8 cellular contexts compared by ENCODE assay signal in the genomic region with DNA sequence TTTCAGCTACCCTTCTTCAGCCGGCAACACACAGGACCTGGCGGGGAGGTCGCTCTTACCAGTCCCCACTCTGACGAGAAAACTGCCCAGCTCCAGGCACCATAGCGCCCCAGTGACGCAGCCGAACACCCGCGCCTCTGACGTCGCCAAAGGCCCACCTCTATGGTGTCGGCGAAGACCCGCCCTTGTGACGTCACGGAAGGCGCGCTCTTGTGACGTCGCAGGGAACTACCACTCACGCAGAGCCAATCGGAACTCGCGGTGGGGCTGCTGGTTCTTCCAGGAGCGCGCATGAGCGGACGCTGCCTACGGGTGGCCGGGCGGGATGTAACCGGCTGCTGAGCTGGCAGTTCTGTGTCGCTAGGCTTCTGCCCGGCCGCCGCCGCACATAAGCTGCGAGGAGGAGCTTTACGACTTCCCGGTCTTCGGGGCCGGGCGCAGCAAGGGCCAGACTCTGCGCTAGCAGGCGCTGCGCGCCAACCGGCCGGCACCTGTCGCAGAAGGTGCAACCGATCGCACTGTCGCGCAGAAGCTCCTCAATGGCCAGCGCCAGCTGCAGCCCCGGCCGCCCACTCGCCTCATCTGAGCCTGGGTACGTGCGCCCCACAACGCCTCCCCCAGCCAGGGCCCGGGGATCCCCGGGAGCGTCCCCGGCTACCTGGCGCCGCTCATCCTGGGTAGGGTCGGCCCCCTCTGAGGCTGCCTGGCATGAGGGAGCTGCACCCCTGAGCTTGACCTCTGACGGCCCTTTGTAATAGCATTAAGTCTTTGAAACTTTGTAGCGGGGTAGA.
A peak's percentile ranks its signal among the peaks of the same experiment; 100 is the strongest.
DNase-seq lines count a peak whose midpoint lies in the region; ATAC-seq, FAIRE-seq and TF ChIP-seq lines count a peak whose summit lies in the region.
"Not testable (repeated sequence)": the region's sequence is repeated elsewhere in the genome, so short reads cannot be mapped to it uniquely, and the experiment has no call there.

No MANE protein-coding gene starts in this region.

- intact Hi-C loops in Right ventricle myocardium superior (cut with DNase I); pancreas (cut with DNase I): not testable (repeated sequence)

- H3K27ac ChIP-seq in pancreas (peak overlapping the region; percentile 73 to 89 (median 81)), tibial nerve (peak overlapping the region; percentile 83 to 89 (median 86))

- H3K27me3 ChIP-seq in pancreas, tibial nerve: not testable (repeated sequence)

- peak; percentile 34 for TF ChIP-seq POLR2A in GM10847 (IDR thresholded peaks at IDR 0.05; ENCODE audit: extremely low read depth, insufficient read length)
- peak; percentile 78 to 98 for TF ChIP-seq POLR2A in tibial nerve (IDR thresholded peaks at IDR 0.05)

- H3K4me1 Mint-ChIP-seq in activated naive CD8-positive, alpha-beta T cell treated with anti-CD3 and anti-CD28 coated beads, Interleukin-2, amount 10 ng/mL, durations not matched to agents 7 days and 5 days = not testable (repeated sequence)

- H3K36me3 ChIP-seq in pancreas, tibial nerve: not testable (repeated sequence)

- H3K9me3 ChIP-seq in pancreas, tibial nerve: not testable (repeated sequence)

- H3K4me3 ChIP-seq in pancreas (peak overlapping the region; percentile 63 to 68 (median 64)), tibial nerve (peak overlapping the region; percentile 43 to 91 (median 66))

- H3K9me3 Mint-ChIP-seq in activated naive CD8-positive, alpha-beta T cell treated with anti-CD3 and anti-CD28 coated beads, Interleukin-2, amount 10 ng/mL, durations not matched to agents 7 days and 5 days = not testable (repeated sequence)

- POLR2A ChIA-PET in activated naive CD8-positive, alpha-beta T cell treated with anti-CD3 and anti-CD28 coated beads, Interleukin-2, amount 10 ng/mL, durations not matched to agents 7 days and 5 days (lab: Charles Lee) = interaction anchor here (1.4 to 2.5 kb wide), 2 partner anchors 121 to 147 kb away, joined by 3 to 12 read pairs; a partner anchor contains a TSS

- 1% methylated on average over 46 to 60 of the region's 70 CpGs for WGBS in pancreas, 2 donors
- 0% methylated on average over 5 to 30 of the region's 70 CpGs for WGBS in tibial nerve, 2 donors

- H3K4me1 ChIP-seq in pancreas = not testable (repeated sequence)
- H3K4me1 ChIP-seq in tibial nerve = peaks cover 0 to 11% (median 0%) of the 10 kb centered on the region in 4 donors

- TF ChIP-seq CTCF in pancreas (IDR thresholded peaks at IDR 0.05) = not testable (repeated sequence)
- peak in 2 of 5 experiments; percentile 27 to 52 for TF ChIP-seq CTCF in tibial nerve (IDR thresholded peaks at IDR 0.05)

- not testable (repeated sequence) for H3K27me3 Mint-ChIP-seq in activated naive CD8-positive, alpha-beta T cell treated with anti-CD3 and anti-CD28 coated beads, Interleukin-2, amount 10 ng/mL, durations not matched to agents 7 days and 5 days

- H3K36me3 Mint-ChIP-seq in activated naive CD8-positive, alpha-beta T cell treated with anti-CD3 and anti-CD28 coated beads, Interleukin-2, amount 10 ng/mL, durations not matched to agents 7 days and 5 days = not testable (repeated sequence)

- H3K27ac Mint-ChIP-seq in activated naive CD8-positive, alpha-beta T cell treated with anti-CD3 and anti-CD28 coated beads, Interleukin-2, amount 10 ng/mL, durations not matched to agents 7 days and 5 days = peak overlapping the region; percentile 99

- peak overlapping the region; percentile 95 for H3K4me3 Mint-ChIP-seq in activated naive CD8-positive, alpha-beta T cell treated with anti-CD3 and anti-CD28 coated beads, Interleukin-2, amount 10 ng/mL, durations not matched to agents 7 days and 5 days

- not testable (repeated sequence) for FAIRE-seq in pancreas (lab: Jason Lieb, UNC)

- DNase-seq in NCI-H1105 treated with DMSO at 0.1 percent for 48 hours (lab: John Stamatoyannopoulos, UW) = peak; percentile 97
- DNase-seq in SKM-1 treated with dmso at 0.1 percent for 144 hours (lab: John Stamatoyannopoulos, UW; ENCODE audit: unreplicated experiment) = peak; percentile 96
- DNase-seq in activated naive CD8-positive, alpha-beta T cell treated with anti-CD3 and anti-CD28 coated beads, Interleukin-2, amount 10 ng/mL, durations not matched to agents 7 days and 5 days = peak; percentile 100
- DNase-seq in Right ventricle myocardium superior = peak; percentile 100
- DNase-seq in pancreas = peak; percentile 99 to 100 (median 100)
- DNase-seq in tibial nerve (ENCODE audit: low spot score in 2 of 2) = peak; percentile 100

- ATAC-seq in HG02678 (IDR thresholded peaks at IDR 0.05; ENCODE audit: unreplicated experiment) (peak; percentile 100), Right ventricle myocardium superior (ENCODE audit: poor library complexity) (peak; percentile 100), pancreas (peak; percentile 99 to 100 (median 100))
- ATAC-seq in activated naive CD8-positive, alpha-beta T cell treated with anti-CD3 and anti-CD28 coated beads, Interleukin-2, amount 10 ng/mL, durations not matched to agents 7 days and 5 days (ENCODE audit: low read depth) = peak; percentile 100

- peak; percentile 85 to 98 for TF ChIP-seq EP300 in tibial nerve (IDR thresholded peaks at IDR 0.05)

Comparison
In these comparisons a context has a peak if more than half of its experiments do, and no peak if none do; other contexts are left out.
1. Peak in every context shown above with its lines: DNase-seq, ATAC-seq, H3K4me3 ChIP-seq and H3K27ac ChIP-seq.